ENCODE assay signal across 1 cellular context in the genomic region with DNA sequence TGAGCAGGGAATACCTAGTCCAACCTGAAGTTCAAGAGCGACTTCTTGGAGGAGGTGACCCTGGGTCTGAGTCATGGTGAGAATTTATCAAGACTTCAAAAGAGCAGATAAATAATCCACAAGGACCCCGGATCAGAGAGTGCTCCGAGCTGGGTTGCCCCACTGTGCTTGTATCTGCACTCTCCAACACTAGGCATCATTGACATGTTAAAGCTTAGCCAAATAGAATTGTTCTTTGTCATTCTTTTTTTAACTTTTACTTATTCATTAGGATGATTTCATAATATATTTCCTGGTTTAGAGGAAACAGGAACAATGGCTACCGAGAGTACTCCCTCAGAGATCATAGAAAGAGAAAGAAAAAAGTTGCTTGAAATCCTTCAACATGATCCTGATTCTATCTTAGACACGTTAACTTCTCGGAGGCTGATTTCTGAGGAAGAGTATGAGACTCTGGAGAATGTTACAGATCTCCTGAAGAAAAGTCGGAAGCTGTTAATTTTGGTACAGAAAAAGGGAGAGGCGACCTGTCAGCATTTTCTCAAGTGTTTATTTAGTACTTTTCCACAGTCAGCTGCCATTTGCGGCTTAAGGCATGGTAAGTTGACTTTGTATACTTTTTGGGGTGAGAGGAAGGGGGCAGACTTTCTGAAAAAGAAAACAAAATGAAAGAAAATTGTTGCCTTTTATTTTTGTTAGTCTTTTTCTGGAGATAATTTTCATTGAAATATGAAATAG.
TF ChIP-seq lines count a peak whose summit lies in the region.

A gene with protein sequence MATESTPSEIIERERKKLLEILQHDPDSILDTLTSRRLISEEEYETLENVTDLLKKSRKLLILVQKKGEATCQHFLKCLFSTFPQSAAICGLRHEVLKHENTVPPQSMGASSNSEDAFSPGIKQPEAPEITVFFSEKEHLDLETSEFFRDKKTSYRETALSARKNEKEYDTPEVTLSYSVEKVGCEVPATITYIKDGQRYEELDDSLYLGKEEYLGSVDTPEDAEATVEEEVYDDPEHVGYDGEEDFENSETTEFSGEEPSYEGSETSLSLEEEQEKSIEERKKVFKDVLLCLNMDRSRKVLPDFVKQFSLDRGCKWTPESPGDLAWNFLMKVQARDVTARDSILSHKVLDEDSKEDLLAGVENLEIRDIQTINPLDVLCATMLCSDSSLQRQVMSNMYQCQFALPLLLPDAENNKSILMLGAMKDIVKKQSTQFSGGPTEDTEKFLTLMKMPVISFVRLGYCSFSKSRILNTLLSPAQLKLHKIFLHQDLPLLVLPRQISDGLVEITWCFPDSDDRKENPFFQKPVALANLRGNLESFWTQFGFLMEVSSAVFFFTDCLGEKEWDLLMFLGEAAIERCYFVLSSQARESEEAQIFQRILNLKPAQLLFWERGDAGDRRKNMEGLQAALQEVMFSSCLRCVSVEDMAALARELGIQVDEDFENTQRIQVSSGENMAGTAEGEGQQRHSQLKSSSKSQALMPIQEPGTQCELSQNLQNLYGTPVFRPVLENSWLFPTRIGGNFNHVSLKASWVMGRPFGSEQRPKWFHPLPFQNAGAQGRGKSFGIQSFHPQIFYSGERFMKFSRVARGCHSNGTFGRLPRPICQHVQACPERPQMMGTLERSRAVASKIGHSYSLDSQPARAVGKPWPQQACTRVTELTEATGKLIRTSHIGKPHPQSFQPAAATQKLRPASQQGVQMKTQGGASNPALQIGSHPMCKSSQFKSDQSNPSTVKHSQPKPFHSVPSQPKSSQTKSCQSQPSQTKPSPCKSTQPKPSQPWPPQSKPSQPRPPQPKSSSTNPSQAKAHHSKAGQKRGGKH (plus strand): TSS at position 300 of the 738 bp plus-strand sequence. CDS start 16 bp downstream, at position 316.

TF ChIP-seq in GM12878, 131 proteins besides CTCF, POLR2A, EP300 and RAD21 (continued from another document):
- TF ChIP-seq, protein P1, sequence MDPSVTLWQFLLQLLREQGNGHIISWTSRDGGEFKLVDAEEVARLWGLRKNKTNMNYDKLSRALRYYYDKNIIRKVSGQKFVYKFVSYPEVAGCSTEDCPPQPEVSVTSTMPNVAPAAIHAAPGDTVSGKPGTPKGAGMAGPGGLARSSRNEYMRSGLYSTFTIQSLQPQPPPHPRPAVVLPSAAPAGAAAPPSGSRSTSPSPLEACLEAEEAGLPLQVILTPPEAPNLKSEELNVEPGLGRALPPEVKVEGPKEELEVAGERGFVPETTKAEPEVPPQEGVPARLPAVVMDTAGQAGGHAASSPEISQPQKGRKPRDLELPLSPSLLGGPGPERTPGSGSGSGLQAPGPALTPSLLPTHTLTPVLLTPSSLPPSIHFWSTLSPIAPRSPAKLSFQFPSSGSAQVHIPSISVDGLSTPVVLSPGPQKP (IDR thresholded peaks at IDR 0.05; ENCODE audit: low read depth, low read length): 0 out of 2 replicates have a peak, but pooled peaks have one; percentile 26
- peak; percentile 21; the same call in 1 of the 2 replicates for TF ChIP-seq BMI1 (IDR thresholded peaks at IDR 0.05; ENCODE audit: borderline replicate concordance)
- no peak for TF ChIP-seq FOXK2 (IDR thresholded peaks at IDR 0.05)
- TF ChIP-seq TAF1 (IDR thresholded peaks at IDR 0.05; ENCODE audit: borderline replicate concordance, low read depth, low read length): peak; percentile 19; the same call in 1 of the 2 replicates
- TF ChIP-seq, protein P2, sequence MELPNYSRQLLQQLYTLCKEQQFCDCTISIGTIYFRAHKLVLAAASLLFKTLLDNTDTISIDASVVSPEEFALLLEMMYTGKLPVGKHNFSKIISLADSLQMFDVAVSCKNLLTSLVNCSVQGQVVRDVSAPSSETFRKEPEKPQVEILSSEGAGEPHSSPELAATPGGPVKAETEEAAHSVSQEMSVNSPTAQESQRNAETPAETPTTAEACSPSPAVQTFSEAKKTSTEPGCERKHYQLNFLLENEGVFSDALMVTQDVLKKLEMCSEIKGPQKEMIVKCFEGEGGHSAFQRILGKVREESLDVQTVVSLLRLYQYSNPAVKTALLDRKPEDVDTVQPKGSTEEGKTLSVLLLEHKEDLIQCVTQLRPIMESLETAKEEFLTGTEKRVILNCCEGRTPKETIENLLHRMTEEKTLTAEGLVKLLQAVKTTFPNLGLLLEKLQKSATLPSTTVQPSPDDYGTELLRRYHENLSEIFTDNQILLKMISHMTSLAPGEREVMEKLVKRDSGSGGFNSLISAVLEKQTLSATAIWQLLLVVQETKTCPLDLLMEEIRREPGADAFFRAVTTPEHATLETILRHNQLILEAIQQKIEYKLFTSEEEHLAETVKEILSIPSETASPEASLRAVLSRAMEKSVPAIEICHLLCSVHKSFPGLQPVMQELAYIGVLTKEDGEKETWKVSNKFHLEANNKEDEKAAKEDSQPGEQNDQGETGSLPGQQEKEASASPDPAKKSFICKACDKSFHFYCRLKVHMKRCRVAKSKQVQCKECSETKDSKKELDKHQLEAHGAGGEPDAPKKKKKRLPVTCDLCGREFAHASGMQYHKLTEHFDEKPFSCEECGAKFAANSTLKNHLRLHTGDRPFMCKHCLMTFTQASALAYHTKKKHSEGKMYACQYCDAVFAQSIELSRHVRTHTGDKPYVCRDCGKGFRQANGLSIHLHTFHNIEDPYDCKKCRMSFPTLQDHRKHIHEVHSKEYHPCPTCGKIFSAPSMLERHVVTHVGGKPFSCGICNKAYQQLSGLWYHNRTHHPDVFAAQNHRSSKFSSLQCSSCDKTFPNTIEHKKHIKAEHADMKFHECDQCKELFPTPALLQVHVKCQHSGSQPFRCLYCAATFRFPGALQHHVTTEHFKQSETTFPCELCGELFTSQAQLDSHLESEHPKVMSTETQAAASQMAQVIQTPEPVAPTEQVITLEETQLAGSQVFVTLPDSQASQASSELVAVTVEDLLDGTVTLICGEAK (IDR thresholded peaks at IDR 0.05; ENCODE audit: borderline replicate concordance): no peak
- TF ChIP-seq RUNX3 (IDR thresholded peaks at IDR 0.05; ENCODE audit: low read length): 0 out of 2 replicates have a peak, but pooled peaks have one; percentile 7
- TF ChIP-seq JUND (IDR thresholded peaks at IDR 0.05; ENCODE audit: low read depth, low read length): no peak
- TF ChIP-seq PML (IDR thresholded peaks at IDR 0.05; ENCODE audit: low read length): no peak
